ENCODE assay signal across 16 cellular contexts in genomic region chr11:66541892-66542291, GRCh38. TPM values are rescaled to one million over a fixed set of nuclear protein-coding genes. Genes with fewer than 3 reads are reported as not detected.
A peak's percentile ranks its signal among the peaks of the same experiment; 100 is the strongest.
DNase-seq lines count a peak whose midpoint lies in the region; ATAC-seq and TF ChIP-seq lines count a peak whose summit lies in the region.
"Had no signal": no experiment of that assay in that cellular context is flagged by ENCODE, and none has a peak within 500 bp of the region (broad histone marks: within the 10 kb centered on the region; RNA-seq: fewer than 3 reads in every experiment).

No MANE protein-coding gene starts in this region.

- H3K4me3 Mint-ChIP-seq in activated naive CD8-positive, alpha-beta T cell treated with anti-CD3 and anti-CD28 coated beads, Interleukin-2, amount 10 ng/mL, durations not matched to agents 7 days and 5 days, result no peak overlapping the region
- no peak overlapping the region for H3K4me3 Mint-ChIP-seq in activated naive CD8-positive, alpha-beta T cell treated with anti-CD3 and anti-CD28 coated beads for 36 hours
- H3K4me3 Mint-ChIP-seq in immature natural killer cell, result peak overlapping the region in 3 of 5 donors; percentile 31 to 41 (median 35)
- H3K4me3 Mint-ChIP-seq in type B pancreatic cell, result peak overlapping the region; percentile 14
- H3K4me3 Mint-ChIP-seq: activated T-helper 1 cell treated with anti-CD3 and anti-CD28 coated beads, Interleukin-12 subunit alpha, Interleukin-12 subunit beta, Interleukin-2, Interleukin-4 antibody, amounts not matched to agents 30 ng/mL and 10 ng/mL and 1 ng/mL, durations not matched to agents 14 hours and 24 hours and 36 hours; T-helper 1 cell treated with Interleukin-12 subunit alpha and Interleukin-12 subunit beta and Interleukin-4 antibody, amounts not matched to agents 30 μg/mL and 1 μg/mL, for 36 hours had no signal

- H3K4me1 Mint-ChIP-seq in activated naive CD8-positive, alpha-beta T cell treated with anti-CD3 and anti-CD28 coated beads, Interleukin-2, amount 10 ng/mL, durations not matched to agents 7 days and 5 days, result peaks cover 25% of the 10 kb centered on the region
- peaks cover 21% of the 10 kb centered on the region for H3K4me1 Mint-ChIP-seq in activated naive CD8-positive, alpha-beta T cell treated with anti-CD3 and anti-CD28 coated beads for 36 hours
- H3K4me1 Mint-ChIP-seq in immature natural killer cell (peaks cover 37 to 42% of the 10 kb centered on the region in 2 donors), type B pancreatic cell (ENCODE audit: unreplicated experiment) (peaks cover 20% of the 10 kb centered on the region)

- no peaks in the 10 kb centered on the region for H3K27me3 Mint-ChIP-seq in activated naive CD8-positive, alpha-beta T cell treated with anti-CD3 and anti-CD28 coated beads, Interleukin-2, amount 10 ng/mL, durations not matched to agents 7 days and 5 days
- H3K27me3 Mint-ChIP-seq in activated naive CD8-positive, alpha-beta T cell treated with anti-CD3 and anti-CD28 coated beads for 36 hours, result no peaks in the 10 kb centered on the region
- H3K27me3 Mint-ChIP-seq in immature natural killer cell (ENCODE audit: low read depth in 3 of 3) (peaks cover 0 to 7% (median 5%) of the 10 kb centered on the region in 3 donors), type B pancreatic cell (no peaks in the 10 kb centered on the region)

- no peak for DNase-seq in activated naive CD8-positive, alpha-beta T cell treated with anti-CD3 and anti-CD28 coated beads, Interleukin-2, amount 10 ng/mL, durations not matched to agents 7 days and 5 days
- DNase-seq in activated naive CD8-positive, alpha-beta T cell treated with anti-CD3 and anti-CD28 coated beads for 36 hours, result no peak
- DNase-seq in immature natural killer cell, result no peak
- no peak for DNase-seq in type B pancreatic cell (ENCODE audit: extremely low spot score, unreplicated experiment)
- no peak for DNase-seq in hepatic stellate cell (ENCODE audit: low spot score)
- DNase-seq in iPS-NIHi7 (ENCODE audit: extremely low spot score), result no peak
- DNase-seq: activated CD4-positive, alpha-beta T cell treated with anti-CD3 and anti-CD28 coated beads for 1 hour; DMS 273 treated with DMSO at 0.1 percent for 48 hours; effector CD4-positive, alpha-beta T cell; foreskin keratinocyte; midbrain; NCI-H1930; NCI-H748 treated with DMSO at 0.1 percent for 48 hours; upper lobe of left lung had no signal

- H3K9me3 Mint-ChIP-seq in activated naive CD8-positive, alpha-beta T cell treated with anti-CD3 and anti-CD28 coated beads, Interleukin-2, amount 10 ng/mL, durations not matched to agents 7 days and 5 days, result no peaks in the 10 kb centered on the region
- no peaks in the 10 kb centered on the region for H3K9me3 Mint-ChIP-seq in activated naive CD8-positive, alpha-beta T cell treated with anti-CD3 and anti-CD28 coated beads for 36 hours
- H3K9me3 Mint-ChIP-seq in immature natural killer cell, result no peaks in the 10 kb centered on the region
- H3K9me3 Mint-ChIP-seq in type B pancreatic cell, result no peaks in the 10 kb centered on the region
- H3K9me3 Mint-ChIP-seq: activated T-helper 1 cell treated with anti-CD3 and anti-CD28 coated beads, Interleukin-12 subunit alpha, Interleukin-12 subunit beta, Interleukin-2, Interleukin-4 antibody, amounts not matched to agents 30 ng/mL and 10 ng/mL and 1 ng/mL, durations not matched to agents 14 hours and 24 hours and 36 hours; T-helper 1 cell treated with Interleukin-12 subunit alpha and Interleukin-12 subunit beta and Interleukin-4 antibody, amounts not matched to agents 30 μg/mL and 1 μg/mL, for 36 hours had no signal

- POLR2A ChIA-PET in activated naive CD8-positive, alpha-beta T cell treated with anti-CD3 and anti-CD28 coated beads, Interleukin-2, amount 10 ng/mL, durations not matched to agents 7 days and 5 days (lab: Charles Lee), result interaction anchor here (0.5 to 6.0 kb wide), 3 partner anchors 12 to 136 kb away, joined by 5 to 37 read pairs (median 11); partner anchors contain the start of genes RBM14 and RBM4B

- peak overlapping the region; percentile 57 for H3K27ac Mint-ChIP-seq in activated naive CD8-positive, alpha-beta T cell treated with anti-CD3 and anti-CD28 coated beads, Interleukin-2, amount 10 ng/mL, durations not matched to agents 7 days and 5 days
- no peak overlapping the region for H3K27ac Mint-ChIP-seq in activated naive CD8-positive, alpha-beta T cell treated with anti-CD3 and anti-CD28 coated beads for 36 hours
- peak overlapping the region; percentile 85 to 94 (median 92) for H3K27ac Mint-ChIP-seq in immature natural killer cell
- no peak overlapping the region for H3K27ac Mint-ChIP-seq in type B pancreatic cell
- H3K27ac Mint-ChIP-seq: activated T-helper 1 cell treated with anti-CD3 and anti-CD28 coated beads, Interleukin-12 subunit alpha, Interleukin-12 subunit beta, Interleukin-2, Interleukin-4 antibody, amounts not matched to agents 30 ng/mL and 10 ng/mL and 1 ng/mL, durations not matched to agents 14 hours and 24 hours and 36 hours had no signal

- no peak for ATAC-seq in activated naive CD8-positive, alpha-beta T cell treated with anti-CD3 and anti-CD28 coated beads, Interleukin-2, amount 10 ng/mL, durations not matched to agents 7 days and 5 days (ENCODE audit: low read depth)
- ATAC-seq: foreskin keratinocyte had no signal

- TF ChIP-seq CTCF in type B pancreatic cell (conservative IDR thresholded peaks at IDR 0.05), result no peak

- H3K36me3 Mint-ChIP-seq in activated naive CD8-positive, alpha-beta T cell treated with anti-CD3 and anti-CD28 coated beads, Interleukin-2, amount 10 ng/mL, durations not matched to agents 7 days and 5 days, result peaks cover 19% of the 10 kb centered on the region
- H3K36me3 Mint-ChIP-seq in activated naive CD8-positive, alpha-beta T cell treated with anti-CD3 and anti-CD28 coated beads for 36 hours, result peaks cover 2% of the 10 kb centered on the region
- H3K36me3 Mint-ChIP-seq in immature natural killer cell (peaks cover 16 to 19% (median 16%) of the 10 kb centered on the region in 3 donors), type B pancreatic cell (peaks cover 9% of the 10 kb centered on the region)

RNA-seq across cellular contexts. Expression of gene ZDHHC24, which starts 4.0 kb away (rescaled TPM):
- total RNA-seq in activated naive CD8-positive, alpha-beta T cell treated with anti-CD3 and anti-CD28 coated beads, Interleukin-2, amount 10 ng/mL, durations not matched to agents 7 days and 5 days, result 10 to 100 TPM; 22.1 to 23.0 TPM
- total RNA-seq in activated naive CD8-positive, alpha-beta T cell treated with anti-CD3 and anti-CD28 coated beads for 36 hours, result 10 to 100 TPM in 1 of 2 experiments, 1 to 10 TPM in 1; 9.6 to 10.3 TPM
- 10 to 100 TPM; 19.8 to 28.0 (median 24.7) TPM for polyA plus RNA-seq in immature natural killer cell
- 8.7 and 12.7 TPM in 2 replicates for total RNA-seq in type B pancreatic cell (ENCODE audit: low replicate concordance)

RNA-seq across cellular contexts. Expression of gene ACTN3, which starts 4.8 kb away (rescaled TPM):
- under 1 TPM in 1 of 2 experiments, not detected in 1; 0.11 TPM for total RNA-seq in activated naive CD8-positive, alpha-beta T cell treated with anti-CD3 and anti-CD28 coated beads, Interleukin-2, amount 10 ng/mL, durations not matched to agents 7 days and 5 days
- total RNA-seq in activated naive CD8-positive, alpha-beta T cell treated with anti-CD3 and anti-CD28 coated beads for 36 hours, result under 1 TPM; 0.06 to 0.12 TPM
- under 1 TPM in 1 of 3 donors, not detected in 2; 0.07 TPM for polyA plus RNA-seq in immature natural killer cell
- 0.57 and 2.6 TPM in 2 replicates for total RNA-seq in type B pancreatic cell (ENCODE audit: low replicate concordance)
- total RNA-seq: foreskin keratinocyte had no signal
- polyA plus RNA-seq: foreskin keratinocyte had no signal

RNA-seq across cellular contexts. Expression of gene CTSF, which starts 26.5 kb away (rescaled TPM):
- 10 to 100 TPM; 13.5 to 14.2 TPM for total RNA-seq in activated naive CD8-positive, alpha-beta T cell treated with anti-CD3 and anti-CD28 coated beads, Interleukin-2, amount 10 ng/mL, durations not matched to agents 7 days and 5 days
- 1 to 10 TPM; 1.2 to 1.4 TPM for total RNA-seq in activated naive CD8-positive, alpha-beta T cell treated with anti-CD3 and anti-CD28 coated beads for 36 hours
- polyA plus RNA-seq in immature natural killer cell, result 10 to 100 TPM; 24.2 to 56.7 (median 48.8) TPM
- total RNA-seq in type B pancreatic cell (ENCODE audit: low replicate concordance), result 10.1 TPM in 1 of 2 replicates, not detected in the other

RNA-seq across cellular contexts. Expression of gene BBS1, which starts 31.5 kb away (rescaled TPM):
- 10 to 100 TPM; 22.6 to 26.4 TPM for total RNA-seq in activated naive CD8-positive, alpha-beta T cell treated with anti-CD3 and anti-CD28 coated beads, Interleukin-2, amount 10 ng/mL, durations not matched to agents 7 days and 5 days
- total RNA-seq in activated naive CD8-positive, alpha-beta T cell treated with anti-CD3 and anti-CD28 coated beads for 36 hours, result 10 to 100 TPM in 1 of 2 experiments, 1 to 10 TPM in 1; 7.7 to 13.1 TPM
- 1 to 10 TPM; 5.3 to 8.3 (median 6.2) TPM for polyA plus RNA-seq in immature natural killer cell
- total RNA-seq in type B pancreatic cell (ENCODE audit: low replicate concordance), result 43.1 and 71.8 TPM in 2 replicates

RNA-seq across cellular contexts. Expression of gene CCDC87, which starts 51.0 kb away (rescaled TPM):
- total RNA-seq in activated naive CD8-positive, alpha-beta T cell treated with anti-CD3 and anti-CD28 coated beads, Interleukin-2, amount 10 ng/mL, durations not matched to agents 7 days and 5 days, result under 1 TPM; 0.09 to 0.14 TPM
- total RNA-seq in activated naive CD8-positive, alpha-beta T cell treated with anti-CD3 and anti-CD28 coated beads for 36 hours, result under 1 TPM; 0.16 to 0.23 TPM
- not detected for polyA plus RNA-seq in immature natural killer cell
- total RNA-seq in type B pancreatic cell (ENCODE audit: low replicate concordance), result 0.94 and 1.1 TPM in 2 replicates

Comparison
In these comparisons a context has a peak if more than half of its experiments do, and no peak if none do; other contexts are left out.
1. H3K27ac Mint-ChIP-seq: peak in activated naive CD8-positive, alpha-beta T cell treated with anti-CD3 and anti-CD28 coated beads, Interleukin-2, amount 10 ng/mL, durations not matched to agents 7 days and 5 days (single experiment) and immature natural killer cell (6 of 6); none in activated naive CD8-positive, alpha-beta T cell treated with anti-CD3 and anti-CD28 coated beads for 36 hours (single experiment) and type B pancreatic cell (single experiment).
2. H3K4me3 Mint-ChIP-seq: peak in immature natural killer cell (3 of 5) and type B pancreatic cell (single experiment); none in activated naive CD8-positive, alpha-beta T cell treated with anti-CD3 and anti-CD28 coated beads, Interleukin-2, amount 10 ng/mL, durations not matched to agents 7 days and 5 days (single experiment) and activated naive CD8-positive, alpha-beta T cell treated with anti-CD3 and anti-CD28 coated beads for 36 hours (single experiment).